10 cellular contexts compared by ENCODE assay signal in genomic region chr9:19378647-19379046, GRCh38. TPM values are rescaled to one million over a fixed set of nuclear protein-coding genes. Genes with fewer than 3 reads are reported as not detected.
DNase-seq lines count a peak whose midpoint lies in the region; ATAC-seq, FAIRE-seq and TF ChIP-seq lines count a peak whose summit lies in the region.
"Had no signal": no experiment of that assay in that cellular context is flagged by ENCODE, and none has a peak within 500 bp of the region (broad histone marks: within the 10 kb centered on the region; RNA-seq: fewer than 3 reads in every experiment).

No MANE protein-coding gene starts in this region.

- H4K20me1 ChIP-seq in keratinocyte (ENCODE audit: control insufficient read depth, extremely low read depth, insufficient read depth, low read length): peaks cover 21% of the 10 kb centered on the region

- in situ Hi-C loops in transverse colon (cut with MboI; ENCODE audit: low pct_ligation_motif_present in 1 of 4, low pct_unique_long_range_greater_than_20kb in 1 of 4, low sequenced_read_pairs in 3 of 4): loop anchor here in 1 of 4 donors (25.0 kb wide), 1 partner anchor 191 kb away; no protein-coding TSS in a partner anchor

- H3K4me1 ChIP-seq in heart left ventricle (peaks cover 0 to 38% (median 18%) of the 10 kb centered on the region in 12 donors), keratinocyte (ENCODE audit: control insufficient read depth, extremely low read depth, insufficient read depth, low read length) (peaks cover 29% of the 10 kb centered on the region), transverse colon (peaks cover 10 to 30% (median 19%) of the 10 kb centered on the region in 4 donors), tibial nerve (peaks cover 0 to 30% (median 12%) of the 10 kb centered on the region in 4 donors)

- intact Hi-C loops in heart left ventricle (cut with DNase I) (loop anchor here in 7 of 10 donors (5.0 to 10.0 kb wide), 8 partner anchors 74 to 284 kb away; partner anchors contain the start of genes DENND4C (in 1 of the 7), HAUS6 (in 1 of the 7) and PLIN2 (in 1 of the 7)), Right ventricle myocardium superior (cut with DNase I) (loop anchor here (5.0 kb wide), 1 partner anchor 79 kb away; no protein-coding TSS in a partner anchor), transverse colon (cut with DNase I; ENCODE audit: low total_unique reads) (no loop called here)
- intact Hi-C loops in activated T-helper 2 cell treated with anti-CD3 and anti-CD28 coated beads, Interferon-gamma antibody, Interleukin-2, Interleukin-4, amounts not matched to agents 10 μg/mL and 5 μg/mL and 100 μg/mL, durations not matched to agents 14 hours and 24 hours and 36 hours (cut with micrococcal nuclease): loop anchor here (2.0 kb wide), 1 partner anchor 276 kb away; the partner anchor contains the start of gene HAUS6

- H3K36me3 Mint-ChIP-seq in activated T-helper 2 cell treated with anti-CD3 and anti-CD28 coated beads, Interferon-gamma antibody, Interleukin-2, Interleukin-4, amounts not matched to agents 10 μg/mL and 5 μg/mL and 100 μg/mL, durations not matched to agents 14 hours and 24 hours and 36 hours (ENCODE audit: low read depth): peaks cover 74% of the 10 kb centered on the region

- DNase-seq in heart left ventricle (no peak), Right ventricle myocardium superior (no peak), keratinocyte (ENCODE audit: low read depth, low spot score) (no peak), transverse colon (no peak), tibial nerve (ENCODE audit: low spot score in 2 of 2) (no peak)
- no peak for DNase-seq in activated T-helper 2 cell treated with anti-CD3 and anti-CD28 coated beads, Interferon-gamma antibody, Interleukin-2, Interleukin-4, amounts not matched to agents 10 μg/mL and 5 μg/mL and 100 μg/mL, durations not matched to agents 14 hours and 24 hours and 36 hours (ENCODE audit: low spot score)
- DNase-seq: KG1 had no signal

- 39 to 51% (median 47%) methylated on average over 7 of the region's 7 CpGs for WGBS in heart left ventricle, 4 donors
- WGBS in transverse colon (ENCODE audit: low coverage in 1 of 2), 2 donors: 22 to 24% methylated on average over 6 to 7 of the region's 7 CpGs
- WGBS in tibial nerve, 2 donors: 43 to 46% methylated on average over 7 of the region's 7 CpGs

- H3K9ac ChIP-seq in keratinocyte (ENCODE audit: control insufficient read depth, extremely low read depth, insufficient read depth, low read length): peak overlapping the region; percentile 98

- ATAC-seq in heart left ventricle (no peak), Right ventricle myocardium superior (ENCODE audit: poor library complexity) (no peak), HG03039 (IDR thresholded peaks at IDR 0.05; ENCODE audit: unreplicated experiment) (no peak), GM21576 (IDR thresholded peaks at IDR 0.05; ENCODE audit: unreplicated experiment) (no peak)

- H3K4me1 Mint-ChIP-seq in activated T-helper 2 cell treated with anti-CD3 and anti-CD28 coated beads, Interferon-gamma antibody, Interleukin-2, Interleukin-4, amounts not matched to agents 10 μg/mL and 5 μg/mL and 100 μg/mL, durations not matched to agents 14 hours and 24 hours and 36 hours (ENCODE audit: low read depth): peaks cover 42% of the 10 kb centered on the region

- TF ChIP-seq POLR2A in heart left ventricle (IDR thresholded peaks at IDR 0.05): no peak
- no peak for TF ChIP-seq POLR2A in transverse colon (IDR thresholded peaks at IDR 0.05)
- no peak for TF ChIP-seq POLR2A in tibial nerve (IDR thresholded peaks at IDR 0.05)

- H3K27me3 Mint-ChIP-seq in activated T-helper 2 cell treated with anti-CD3 and anti-CD28 coated beads, Interferon-gamma antibody, Interleukin-2, Interleukin-4, amounts not matched to agents 10 μg/mL and 5 μg/mL and 100 μg/mL, durations not matched to agents 14 hours and 24 hours and 36 hours (ENCODE audit: low read depth): no peaks in the 10 kb centered on the region

- H2AFZ ChIP-seq in keratinocyte (ENCODE audit: control insufficient read depth, low read length): no peak overlapping the region

- H3K9me3 Mint-ChIP-seq in activated T-helper 2 cell treated with anti-CD3 and anti-CD28 coated beads, Interferon-gamma antibody, Interleukin-2, Interleukin-4, amounts not matched to agents 10 μg/mL and 5 μg/mL and 100 μg/mL, durations not matched to agents 14 hours and 24 hours and 36 hours: no peaks in the 10 kb centered on the region

- H3K36me3 ChIP-seq in heart left ventricle: peaks cover 0 to 58% (median 52%) of the 10 kb centered on the region in 9 donors
- H3K36me3 ChIP-seq in keratinocyte (ENCODE audit: control insufficient read depth in 2 of 2, extremely low read depth in 1 of 2, insufficient read depth in 2 of 2, low read length in 2 of 2): peaks cover 16 to 48% of the 10 kb centered on the region in 2 experiments
- H3K36me3 ChIP-seq in transverse colon: peaks cover 0 to 42% (median 0%) of the 10 kb centered on the region in 4 donors
- H3K36me3 ChIP-seq in tibial nerve: peaks cover 0 to 53% (median 0%) of the 10 kb centered on the region in 3 donors

- H3K27ac ChIP-seq in heart left ventricle (peak overlapping the region in 5 of 12 donors; percentile 89 to 97 (median 95)), keratinocyte (ENCODE audit: control insufficient read depth, insufficient read depth, low read length) (peak overlapping the region; percentile 92), transverse colon (peak overlapping the region; percentile 85 to 96 (median 94)), tibial nerve (peak overlapping the region in 2 of 4 donors; percentile 94 to 95)

- no peak for FAIRE-seq in keratinocyte (lab: Jason Lieb, UNC)
- FAIRE-seq: G401.6 had no signal

- TF ChIP-seq CTCF in heart left ventricle (IDR thresholded peaks at IDR 0.05) (no peak), keratinocyte (optimal IDR thresholded peaks at IDR 0.05 in 1 of 3, IDR thresholded peaks at IDR 0.05 in 1 of 3, conservative IDR thresholded peaks at IDR 0.05 in 1 of 3; ENCODE audit: extremely low read depth in 1 of 3, insufficient read depth in 2 of 3, low read length in 3 of 3) (no peak), transverse colon (IDR thresholded peaks at IDR 0.05) (no peak), tibial nerve (IDR thresholded peaks at IDR 0.05) (no peak)

- peak overlapping the region; percentile 98 for H3K27ac Mint-ChIP-seq in activated T-helper 2 cell treated with anti-CD3 and anti-CD28 coated beads, Interferon-gamma antibody, Interleukin-2, Interleukin-4, amounts not matched to agents 10 μg/mL and 5 μg/mL and 100 μg/mL, durations not matched to agents 14 hours and 24 hours and 36 hours

- TF ChIP-seq EP300 in transverse colon (IDR thresholded peaks at IDR 0.05; ENCODE audit: low read depth): no peak
- no peak for TF ChIP-seq EP300 in tibial nerve (IDR thresholded peaks at IDR 0.05)

- no peaks in the 10 kb centered on the region for H3K27me3 ChIP-seq in heart left ventricle
- H3K27me3 ChIP-seq in keratinocyte (ENCODE audit: control insufficient read depth, extremely low read depth, insufficient read depth, low read length): no peaks in the 10 kb centered on the region
- no peaks in the 10 kb centered on the region for H3K27me3 ChIP-seq in transverse colon
- H3K27me3 ChIP-seq in tibial nerve: no peaks in the 10 kb centered on the region

- peak overlapping the region; percentile 87 for H3K4me2 ChIP-seq in keratinocyte (ENCODE audit: control insufficient read depth, extremely low read depth, insufficient read depth, low read depth, low read length)

- H3K9me3 ChIP-seq in heart left ventricle (no peaks in the 10 kb centered on the region), keratinocyte (ENCODE audit: control insufficient read depth, low read depth, low read length) (no peaks in the 10 kb centered on the region), transverse colon (no peaks in the 10 kb centered on the region), tibial nerve (no peaks in the 10 kb centered on the region)

- H3K79me2 ChIP-seq in keratinocyte (ENCODE audit: control insufficient read depth, insufficient read depth, low read length): peaks cover 37% of the 10 kb centered on the region

- H3K4me3 Mint-ChIP-seq in activated T-helper 2 cell treated with anti-CD3 and anti-CD28 coated beads, Interferon-gamma antibody, Interleukin-2, Interleukin-4, amounts not matched to agents 10 μg/mL and 5 μg/mL and 100 μg/mL, durations not matched to agents 14 hours and 24 hours and 36 hours (ENCODE audit: low read depth): peak overlapping the region; percentile 96

- peak overlapping the region; percentile 44 to 86 (median 75) for H3K4me3 ChIP-seq in heart left ventricle
- peak overlapping the region; percentile 76 to 98 (median 95) for H3K4me3 ChIP-seq in keratinocyte (ENCODE audit: control insufficient read depth in 2 of 3, extremely low read depth in 1 of 3, insufficient read depth in 2 of 3, low read depth in 1 of 3, low read length in 3 of 3)
- H3K4me3 ChIP-seq in transverse colon: peak overlapping the region in 2 of 4 donors; percentile 76 to 83
- H3K4me3 ChIP-seq in tibial nerve: peak overlapping the region in 2 of 4 donors; percentile 63 to 82

- dilution Hi-C loops in keratinocyte (cut with MboI; ENCODE audit: extremely low pct_ligation_motif_present, low sequenced_read_pairs): loop anchor here (10.0 kb wide), 1 partner anchor 76 kb away; no protein-coding TSS in a partner anchor

- no peaks in the 10 kb centered on the region for H3K9me1 ChIP-seq in keratinocyte (ENCODE audit: control insufficient read depth, extremely low read depth, insufficient read depth, low read length)

RNA-seq across cellular contexts. Expression of gene RPS6, which starts 1.4 kb away (rescaled TPM):
- total RNA-seq in heart left ventricle (1,000 to 10,000 TPM in 4 of 9 donors, 100 to 1,000 TPM in 5; 589 to 1,268 (median 975) TPM), Right ventricle myocardium superior (866 TPM), transverse colon (1,000 to 10,000 TPM in 2 of 4 donors, 100 to 1,000 TPM in 2; 456 to 1,350 (median 975) TPM), tibial nerve (1,000 to 10,000 TPM in 3 of 4 donors, 100 to 1,000 TPM in 1; 864 to 1,599 (median 1,240) TPM)
- polyA plus RNA-seq in heart left ventricle (1,000 to 10,000 TPM; 1,493 to 1,652 TPM), keratinocyte (1,903 to 3,423 TPM (median 2,013 TPM) in 3 replicates)
- total RNA-seq in activated T-helper 2 cell treated with anti-CD3 and anti-CD28 coated beads, Interferon-gamma antibody, Interleukin-2, Interleukin-4, amounts not matched to agents 10 μg/mL and 5 μg/mL and 100 μg/mL, durations not matched to agents 14 hours and 24 hours and 36 hours: 2,288 and 2,340 TPM in 2 replicates
- polyA plus RNA-seq in keratinocyte (2011; ENCODE audit: low read depth): 2,401 TPM
- 3,013 and 3,358 TPM in 2 replicates for polyA plus RNA-seq in keratinocyte (2011; cell fraction: cytosol; rRNA removed)
- polyA plus RNA-seq in keratinocyte (2011; cell fraction: nucleus; rRNA removed): 662 and 843 TPM in 2 replicates
- polyA plus RNA-seq in keratinocyte (2012; ENCODE audit: low replicate concordance): 1,771 and 2,753 TPM in 2 replicates
- 193 to 899 TPM (median 839 TPM) in 3 replicates for polyA minus RNA-seq in keratinocyte
- polyA minus RNA-seq in keratinocyte (2011; cell fraction: cytosol; rRNA and poly(A)+ RNA removed): 557 TPM
- 114 and 179 TPM in 2 replicates for polyA minus RNA-seq in keratinocyte (2011; cell fraction: nucleus; rRNA and poly(A)+ RNA removed)

RNA-seq across cellular contexts. Expression of gene ACER2, which starts 30.2 kb away (rescaled TPM):
- 1 to 10 TPM; 1.6 to 4.5 (median 3.9) TPM for total RNA-seq in heart left ventricle
- 1 to 10 TPM in 1 of 2 donors, under 1 TPM in 1; 0.95 to 1.5 TPM for polyA plus RNA-seq in heart left ventricle
- 3.4 TPM for total RNA-seq in Right ventricle myocardium superior
- total RNA-seq in activated T-helper 2 cell treated with anti-CD3 and anti-CD28 coated beads, Interferon-gamma antibody, Interleukin-2, Interleukin-4, amounts not matched to agents 10 μg/mL and 5 μg/mL and 100 μg/mL, durations not matched to agents 14 hours and 24 hours and 36 hours: 1.0 and 1.3 TPM in 2 replicates
- polyA plus RNA-seq in keratinocyte: 3.2 to 4.3 TPM (median 4.2 TPM) in 3 replicates
- 0.31 TPM for polyA plus RNA-seq in keratinocyte (2011; ENCODE audit: low read depth)
- 1.7 and 3.3 TPM in 2 replicates for polyA plus RNA-seq in keratinocyte (2011; cell fraction: cytosol; rRNA removed)
- 6.0 and 7.2 TPM in 2 replicates for polyA plus RNA-seq in keratinocyte (2011; cell fraction: nucleus; rRNA removed)
- polyA plus RNA-seq in keratinocyte (2012; ENCODE audit: low replicate concordance): 2.2 and 2.9 TPM in 2 replicates
- polyA minus RNA-seq in keratinocyte: 5.7 to 13.7 TPM (median 13.1 TPM) in 3 replicates
- polyA minus RNA-seq in keratinocyte (2011; cell fraction: cytosol; rRNA and poly(A)+ RNA removed): 3.5 TPM
- 10.4 and 11.4 TPM in 2 replicates for polyA minus RNA-seq in keratinocyte (2011; cell fraction: nucleus; rRNA and poly(A)+ RNA removed)
- total RNA-seq in transverse colon: 10 to 100 TPM in 2 of 4 donors, 1 to 10 TPM in 2; 2.8 to 13.2 (median 9.3) TPM
- total RNA-seq in tibial nerve: 10 to 100 TPM in 2 of 4 donors, 1 to 10 TPM in 2; 3.8 to 11.7 (median 8.9) TPM
